8 cellular contexts compared by ENCODE assay signal in the genomic region with DNA sequence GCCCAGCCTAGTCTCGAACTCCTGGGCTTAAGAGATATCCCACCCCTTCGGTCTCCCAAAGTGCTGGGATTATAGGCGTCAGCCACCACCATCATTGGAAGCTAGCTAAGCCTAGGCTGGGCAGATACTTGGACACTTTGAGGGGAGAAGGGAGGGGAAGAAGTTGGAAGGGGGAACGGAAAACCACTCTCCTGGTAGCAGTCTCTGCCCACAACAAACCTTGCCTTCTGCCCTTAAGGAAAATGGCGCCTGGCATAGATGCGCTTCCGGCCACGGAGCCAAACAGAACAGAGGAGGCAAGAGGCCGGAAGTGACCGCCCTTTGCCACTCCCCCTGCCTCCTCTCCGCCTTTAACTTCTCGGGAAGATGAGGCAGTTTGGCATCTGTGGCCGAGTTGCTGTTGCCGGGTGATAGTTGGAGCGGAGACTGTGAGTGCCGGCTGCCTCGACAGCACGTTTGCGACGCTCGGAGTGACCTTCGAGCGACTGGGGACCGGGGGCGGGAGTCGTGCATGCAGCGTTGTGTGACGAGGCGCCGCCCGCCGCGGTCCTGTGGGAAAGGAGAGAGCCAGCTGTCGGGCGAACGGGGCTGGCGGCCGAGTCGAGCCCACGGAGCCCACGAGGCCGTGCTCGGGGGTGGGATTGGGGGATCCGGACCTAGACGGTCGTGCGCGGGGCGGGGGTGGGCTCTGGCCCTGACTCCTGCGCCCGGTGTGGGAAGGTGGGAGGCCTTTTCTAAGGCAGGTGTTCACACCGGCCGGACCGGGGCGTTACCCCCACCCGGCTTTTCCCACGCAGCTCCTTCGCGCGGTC. TPM values are rescaled to one million over a fixed set of nuclear protein-coding genes. Genes with fewer than 3 reads are reported as not detected.
DNase-seq lines count a peak whose midpoint lies in the region; ATAC-seq and TF ChIP-seq lines count a peak whose summit lies in the region.

A gene (plus strand): TSS at position 327 of the 812 bp plus-strand sequence. CDS start 1,143 bp downstream, outside the sequence.

- no peaks in the 10 kb centered on the region for H3K9me3 ChIP-seq in liver (ENCODE audit: control insufficient read depth in 4 of 4, low read length in 3 of 4)

- H3K4me1 ChIP-seq in liver (ENCODE audit: control insufficient read depth in 4 of 4, insufficient read depth in 4 of 4, low read length in 3 of 4), result peaks cover 0 to 12% (median 9%) of the 10 kb centered on the region in 4 donors

- intact Hi-C loops in activated CD4-positive, alpha-beta memory T cell treated with anti-CD3 and anti-CD28 coated beads for 36 hours (cut with micrococcal nuclease), result loop anchor here (1.0 kb wide), 7 partner anchors 23 to 1255 kb away; a partner anchor contains a TSS
- intact Hi-C loops in dorsolateral prefrontal cortex (cut with DNase I), result loop anchor here (1.0 to 5.0 kb wide), 4 partner anchors 23 to 255 kb away; a partner anchor contains a TSS

- H3K4me3 ChIP-seq in dorsolateral prefrontal cortex (peak within 1 kb of the TSS; percentile 62 to 99 (median 85)), liver (ENCODE audit: low read depth in 1 of 3, low read length in 3 of 3) (peak within 1 kb of the TSS; percentile 86 to 98 (median 89))

- no peaks in the 10 kb centered on the region for H3K9me3 Mint-ChIP-seq in activated CD4-positive, alpha-beta memory T cell treated with anti-CD3 and anti-CD28 coated beads for 36 hours

- no peaks in the 10 kb centered on the region for H3K27me3 ChIP-seq in dorsolateral prefrontal cortex
- no peaks in the 10 kb centered on the region for H3K27me3 ChIP-seq in liver (ENCODE audit: control insufficient read depth in 4 of 4, insufficient read depth in 4 of 4, low read length in 3 of 4)

- peak within 1 kb of the TSS; percentile 98 for H3K4me3 Mint-ChIP-seq in activated CD4-positive, alpha-beta memory T cell treated with anti-CD3 and anti-CD28 coated beads for 36 hours

- CTCF ChIA-PET in activated CD4-positive, alpha-beta memory T cell treated with anti-CD3 and anti-CD28 coated beads for 36 hours (lab: Charles Lee), result interaction anchor here (0.6 to 0.8 kb wide), 2 partner anchors 21 to 32 kb away, joined by 3 read pairs; no protein-coding TSS in a partner anchor

- POLR2A ChIA-PET in activated CD4-positive, alpha-beta memory T cell treated with anti-CD3 and anti-CD28 coated beads for 36 hours (lab: Charles Lee), result interaction anchor here (0.6 to 1.0 kb wide), 2 partner anchors 24 to 1294 kb away, joined by 3 to 11 read pairs; a partner anchor contains a TSS

- no peaks in the 10 kb centered on the region for H3K27me3 Mint-ChIP-seq in activated CD4-positive, alpha-beta memory T cell treated with anti-CD3 and anti-CD28 coated beads for 36 hours

- peak within 1 kb of the TSS in 57 of 59 donors; percentile 27 to 92 (median 85) for H3K27ac ChIP-seq in dorsolateral prefrontal cortex
- H3K27ac ChIP-seq in liver (ENCODE audit: low read depth in 1 of 2, low read length in 2 of 2), result peak within 1 kb of the TSS; percentile 39 to 74

- peak; percentile 93 for ATAC-seq in GM19438 (IDR thresholded peaks at IDR 0.05; ENCODE audit: low read depth, unreplicated experiment)
- ATAC-seq in HG03575 (IDR thresholded peaks at IDR 0.05; ENCODE audit: extremely low read depth, insufficient number of reproducible peaks, low FRiP score, unreplicated experiment), result peak; percentile 50

- peak within 1 kb of the TSS; percentile 35 to 89 for H3K9ac ChIP-seq in liver (ENCODE audit: low read depth in 1 of 2, low read length in 2 of 2)

- peak in 1 of 2 donors; percentile 29 for TF ChIP-seq RAD21 in liver (IDR thresholded peaks at IDR 0.05)

- peaks cover 23% of the 10 kb centered on the region for H3K4me1 Mint-ChIP-seq in activated CD4-positive, alpha-beta memory T cell treated with anti-CD3 and anti-CD28 coated beads for 36 hours (ENCODE audit: low read depth)

- under 1% methylated on average over 60 of the region's 60 CpGs for WGBS in liver

- H3K36me3 ChIP-seq in liver (ENCODE audit: control insufficient read depth in 4 of 4, insufficient read depth in 3 of 4, low read depth in 1 of 4, low read length in 3 of 4), result peaks cover 6 to 17% (median 11%) of the 10 kb centered on the region in 4 donors

- peak within 1 kb of the TSS; percentile 94 for H3K27ac Mint-ChIP-seq in activated CD4-positive, alpha-beta memory T cell treated with anti-CD3 and anti-CD28 coated beads for 36 hours

- DNase-seq in CD1c-positive myeloid dendritic cell (ENCODE audit: extremely low spot score) (peak; percentile 96), NCI-H82 treated with DMSO at 0.1 percent for 48 hours (lab: John Stamatoyannopoulos, UW; ENCODE audit: unreplicated experiment) (peak; percentile 97), dorsolateral prefrontal cortex (peak; percentile 84 to 97 (median 95))
- DNase-seq in activated CD4-positive, alpha-beta memory T cell treated with anti-CD3 and anti-CD28 coated beads for 36 hours, result peak; percentile 94
- peak; percentile 92 for DNase-seq in stimulated activated CD4-positive, alpha-beta T cell treated with anti-CD3 and anti-CD28 coated beads, Interleukin-4, amount 100 ng/mL, for 24 hours

- TF ChIP-seq CTCF in dorsolateral prefrontal cortex (IDR thresholded peaks at IDR 0.05 in 54 of 56, conservative IDR thresholded peaks at IDR 0.05 in 2 of 56; ENCODE audit: low read depth in 1 of 56, partially characterized antibody in 56 of 56) (peak in 28 of 56 donors; percentile 3 to 49 (median 25)), liver (IDR thresholded peaks at IDR 0.05; ENCODE audit: low read depth, low read length, missing input control) (no peak)

- H3K36me3 Mint-ChIP-seq in activated CD4-positive, alpha-beta memory T cell treated with anti-CD3 and anti-CD28 coated beads for 36 hours, result peaks cover 16% of the 10 kb centered on the region

TF ChIP-seq in liver, 16 proteins besides CTCF, POLR2A, EP300 and RAD21:
- TF ChIP-seq YY1 (IDR thresholded peaks at IDR 0.05), result peak; percentile 100
- TF ChIP-seq FOXA1 (IDR thresholded peaks at IDR 0.05), result no peak
- TF ChIP-seq, protein P1, sequence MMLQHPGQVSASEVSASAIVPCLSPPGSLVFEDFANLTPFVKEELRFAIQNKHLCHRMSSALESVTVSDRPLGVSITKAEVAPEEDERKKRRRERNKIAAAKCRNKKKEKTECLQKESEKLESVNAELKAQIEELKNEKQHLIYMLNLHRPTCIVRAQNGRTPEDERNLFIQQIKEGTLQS (IDR thresholded peaks at IDR 0.05), result no peak
- peak; percentile 87 to 96 for TF ChIP-seq GABPA (IDR thresholded peaks at IDR 0.05 in 1 of 2, conservative IDR thresholded peaks at IDR 0.05 in 1 of 2)
- peak; percentile 53 for TF ChIP-seq SP1 (IDR thresholded peaks at IDR 0.05)

RNA-seq across cellular contexts. Expression of the gene that starts here (rescaled TPM):
- total RNA-seq in activated CD4-positive, alpha-beta memory T cell treated with anti-CD3 and anti-CD28 coated beads for 36 hours, result 10 to 100 TPM; 31.1 to 31.3 TPM
- total RNA-seq in dorsolateral prefrontal cortex, result 10 to 100 TPM; 33.7 to 79.8 (median 60.2) TPM
- total RNA-seq in liver, result 10 to 100 TPM; 17.1 to 31.9 TPM
- polyA plus RNA-seq in liver, result 1 to 10 TPM; 6.4 to 8.4 TPM

Comparison
In these comparisons a context has a peak if more than half of its experiments do, and no peak if none do; other contexts are left out.
1. Peak in every context shown above with its lines: DNase-seq, ATAC-seq, H3K4me3 ChIP-seq and H3K27ac ChIP-seq.